ENCODE assay signal across 9 cellular contexts in the genomic region with DNA sequence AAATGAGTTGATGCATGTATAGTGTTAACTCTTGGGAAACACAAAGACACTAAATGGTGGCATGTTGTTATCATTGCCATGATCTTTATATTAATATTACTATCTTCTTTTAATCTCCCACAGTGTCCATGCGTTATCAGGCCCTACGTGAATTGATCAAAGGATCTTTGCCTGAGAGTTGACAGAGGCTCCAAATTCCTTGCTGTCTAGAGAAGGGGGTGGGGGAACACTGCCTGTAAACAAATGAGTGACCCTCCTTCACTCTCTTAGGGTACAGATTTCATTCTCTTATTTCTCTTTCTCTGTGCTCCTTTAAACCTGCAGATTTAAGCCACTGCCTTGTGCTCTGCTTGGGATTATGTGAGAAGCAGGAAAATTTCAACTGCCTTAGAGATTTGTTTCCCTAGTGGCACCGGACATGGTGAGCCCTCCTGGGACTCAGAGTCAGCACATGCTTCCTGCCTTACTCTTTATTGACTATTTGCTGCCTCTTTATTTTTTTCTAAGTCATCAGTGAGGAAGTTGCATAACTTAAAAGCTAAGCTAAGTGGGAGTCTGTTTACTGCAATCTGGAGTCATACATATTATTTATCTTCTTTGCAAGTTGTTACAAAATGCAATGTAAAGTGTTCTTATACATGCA.
DNase-seq lines count a peak whose midpoint lies in the region; ATAC-seq and TF ChIP-seq lines count a peak whose summit lies in the region.
"Had no signal": no experiment of that assay in that cellular context is flagged by ENCODE, and none has a peak within 500 bp of the region (broad histone marks: within the 10 kb centered on the region; RNA-seq: fewer than 3 reads in every experiment).

No MANE protein-coding gene starts in this region.

- H3K79me2 ChIP-seq in OCI-LY7 (ENCODE audit: insufficient read depth, low read depth, low read length), result no peaks in the 10 kb centered on the region
- H3K79me2 ChIP-seq in trophoblast cell (ENCODE audit: control insufficient read depth, insufficient read depth, low read length, poor library complexity), result peaks cover 4% of the 10 kb centered on the region

- H3K4me3 ChIP-seq in OCI-LY7 (ENCODE audit: low read depth, low read length, poor library complexity, severe bottlenecking), result peak overlapping the region; percentile 17
- H3K4me3 ChIP-seq in epithelial cell of esophagus (ENCODE audit: low read length), result no peak overlapping the region
- H3K4me3 ChIP-seq in trophoblast cell (ENCODE audit: low read depth, low read length), result no peak overlapping the region

- H2BK12ac ChIP-seq in trophoblast cell (ENCODE audit: low read length), result peak overlapping the region; percentile 54

- H3K27ac ChIP-seq in OCI-LY7 (ENCODE audit: low read depth, low read length, poor library complexity, severe bottlenecking), result peak overlapping the region; percentile 27
- peak overlapping the region; percentile 96 for H3K27ac ChIP-seq in trophoblast cell (ENCODE audit: low read depth, low read length)

- no peak overlapping the region for H2AK5ac ChIP-seq in trophoblast cell (ENCODE audit: low read length)

- H3K4me1 ChIP-seq in OCI-LY7 (ENCODE audit: insufficient read depth, low read length, poor library complexity, severe bottlenecking) (peaks cover 64% of the 10 kb centered on the region), trophoblast cell (ENCODE audit: control insufficient read depth in 1 of 2, insufficient read depth in 2 of 2, low read length in 2 of 2) (peaks cover 13 to 31% of the 10 kb centered on the region in 2 experiments)

- no peaks in the 10 kb centered on the region for H3K36me3 ChIP-seq in OCI-LY7 (ENCODE audit: insufficient read depth, low read length)
- H3K36me3 ChIP-seq in trophoblast cell (ENCODE audit: control insufficient read depth in 1 of 2, insufficient read depth in 2 of 2, low read length in 2 of 2), result no peaks in the 10 kb centered on the region

- no peak overlapping the region for H4K12ac ChIP-seq in trophoblast cell (ENCODE audit: low read depth, low read length)

- no peaks in the 10 kb centered on the region for H3K27me3 ChIP-seq in trophoblast cell (ENCODE audit: insufficient read depth, low read length)

- H3K14ac ChIP-seq in trophoblast cell (ENCODE audit: low read length), result peak overlapping the region; percentile 70

- POLR2A ChIA-PET in OCI-LY7 (lab: Charles Lee), result interaction anchor here (0.5 to 2.4 kb wide), 4 partner anchors 9 to 73 kb away, joined by 3 to 11 read pairs (median 3); no protein-coding TSS in a partner anchor

- BruUV-seq in OCI-LY7 (replicated peaks; lab: Mats Ljungman, UMichigan), result no TSS peak

- no peaks in the 10 kb centered on the region for H4K20me1 ChIP-seq in OCI-LY7 (ENCODE audit: insufficient read depth, low read length)

- no peak overlapping the region for H3K18ac ChIP-seq in trophoblast cell (ENCODE audit: low read length)

- H3K9me3 ChIP-seq in OCI-LY7 (ENCODE audit: low read length) (no peaks in the 10 kb centered on the region), trophoblast cell (ENCODE audit: insufficient read depth, low read depth, low read length) (no peaks in the 10 kb centered on the region)

- no CpG with 5 or more reads among the region's 3 CpGs for WGBS in trophoblast cell (ENCODE audit: extremely low coverage, insufficient coverage, insufficient read length)

- peak overlapping the region; percentile 97 for H4K91ac ChIP-seq in trophoblast cell (ENCODE audit: low read depth, low read length)

- CTCF ChIA-PET in OCI-LY7 (lab: Charles Lee; ENCODE audit: unreplicated experiment), result no interaction called here

- peak overlapping the region; percentile 72 for H2BK120ac ChIP-seq in trophoblast cell (ENCODE audit: insufficient read depth, low read length, poor library complexity)

- TF ChIP-seq CTCF in OCI-LY7 (conservative IDR thresholded peaks at IDR 0.05; ENCODE audit: low read length) (no peak), epithelial cell of esophagus (IDR thresholded peaks at IDR 0.05; ENCODE audit: insufficient read depth, low read depth, low read length, missing control alignments) (no peak)

- H3K9me2 ChIP-seq in OCI-LY7 (ENCODE audit: insufficient read depth, low read length), result no peaks in the 10 kb centered on the region

- peak overlapping the region; percentile 7 for H3K9ac ChIP-seq in trophoblast cell (ENCODE audit: low read length)

- H3K4ac ChIP-seq in trophoblast cell (ENCODE audit: low read depth, low read length), result peak overlapping the region; percentile 29

- H2AFZ ChIP-seq in OCI-LY7 (ENCODE audit: low read length) (peak overlapping the region; percentile 59), trophoblast cell (ENCODE audit: insufficient read depth, low read length, poor library complexity) (no peak overlapping the region)

- peaks cover 41% of the 10 kb centered on the region for H3K79me1 ChIP-seq in trophoblast cell (ENCODE audit: low read length)

- DNase-seq in GM04503 (ENCODE audit: low read depth) (peak; percentile 53), OCI-LY7 (ENCODE audit: low spot score) (peak; percentile 55), epithelial cell of esophagus (ENCODE audit: low read depth) (peak; percentile 63), trophoblast cell (no peak), nucleus accumbens (lab: John Stamatoyannopoulos, UW) (no peak), HK-2 (ENCODE audit: unreplicated experiment) (no peak)
- no peak for DNase-seq in stimulated activated CD4-positive, alpha-beta T cell treated with anti-CD3 and anti-CD28 coated beads, Interleukin-4, amount 100 ng/mL, for 4 hours
- DNase-seq: NCI-H146 had no signal

- H4K8ac ChIP-seq in trophoblast cell (ENCODE audit: low read depth, low read length), result no peak overlapping the region

- intact Hi-C loops in OCI-LY7 (cut with micrococcal nuclease; ENCODE audit: unreplicated experiment), result loop anchor here (10.0 kb wide), 2 partner anchors 425 to 1125 kb away; partner anchors contain the start of gene CEP57

- H3K23ac ChIP-seq in trophoblast cell (ENCODE audit: low read length), result no peak overlapping the region

- H2BK5ac ChIP-seq in trophoblast cell (ENCODE audit: low read depth, low read length, poor library complexity), result peak overlapping the region; percentile 93

- peak overlapping the region; percentile 57 for H3K4me2 ChIP-seq in OCI-LY7 (ENCODE audit: low read length)
- no peak overlapping the region for H3K4me2 ChIP-seq in trophoblast cell (ENCODE audit: low read length)

- no peak for ATAC-seq in HG03469 (IDR thresholded peaks at IDR 0.05; ENCODE audit: unreplicated experiment)

Comparison
In these comparisons a context has a peak if more than half of its experiments do, and no peak if none do; other contexts are left out.
1. DNase-seq: peak in GM04503 (single experiment), OCI-LY7 (single experiment) and epithelial cell of esophagus (single experiment); none in trophoblast cell (0 of 2), nucleus accumbens (0 of 56), stimulated activated CD4-positive, alpha-beta T cell treated with anti-CD3 and anti-CD28 coated beads, Interleukin-4, amount 100 ng/mL, for 4 hours (0 of 2) and HK-2 (single experiment).